ENCODE assay signal across 13 cellular contexts in genomic region chr7:142231716-142232115, GRCh38.
DNase-seq lines count a peak whose midpoint lies in the region; ATAC-seq and TF ChIP-seq lines count a peak whose summit lies in the region.
"Had no signal": no experiment of that assay in that cellular context is flagged by ENCODE, and none has a peak within 500 bp of the region (broad histone marks: within the 10 kb centered on the region; RNA-seq: fewer than 3 reads in every experiment).

No MANE protein-coding gene starts in this region.

- in situ Hi-C loops in GM13976 (cut with MboI; ENCODE audit: low sequenced_read_pairs, unreplicated experiment): no loop called here

- ATAC-seq in GM18511 (IDR thresholded peaks at IDR 0.05; ENCODE audit: unreplicated experiment) (no peak), GM19452 (IDR thresholded peaks at IDR 0.05; ENCODE audit: unreplicated experiment) (no peak)
- ATAC-seq: right cardiac atrium had no signal

- peak; percentile 28 for DNase-seq in 8988T
- DNase-seq in GM13976 (ENCODE audit: low spot score): peak; percentile 25
- peak; percentile 86 to 97 for DNase-seq in NCI-H524 (lab: John Stamatoyannopoulos, UW)
- DNase-seq in epithelial cell of esophagus (ENCODE audit: low read depth): peak; percentile 5
- DNase-seq in putamen (ENCODE audit: low spot score): no peak
- DNase-seq in hippocampal formation (lab: John Stamatoyannopoulos, UW): no peak
- DNase-seq: adrenal gland; CD4-positive, alpha-beta T cell; HFFc6; kidney glomerular epithelial cell; right cardiac atrium had no signal

- TF ChIP-seq CTCF in GM13976 (IDR thresholded peaks at IDR 0.05; ENCODE audit: borderline replicate concordance, control extremely low read depth, extremely low read depth, insufficient read depth, missing control alignments) (no peak), epithelial cell of esophagus (IDR thresholded peaks at IDR 0.05; ENCODE audit: insufficient read depth, low read depth, low read length, missing control alignments) (no peak)

- H3K4me3 ChIP-seq in epithelial cell of esophagus (ENCODE audit: low read length): no peak overlapping the region
- H3K4me3 ChIP-seq: adrenal gland had no signal

Comparison
In these comparisons a context has a peak if more than half of its experiments do, and no peak if none do; other contexts are left out.
1. DNase-seq: peak in 8988T (single experiment), GM13976 (single experiment), NCI-H524 (2 of 2) and epithelial cell of esophagus (single experiment); none in putamen (single experiment) and hippocampal formation (0 of 2).